In the genomic region with DNA sequence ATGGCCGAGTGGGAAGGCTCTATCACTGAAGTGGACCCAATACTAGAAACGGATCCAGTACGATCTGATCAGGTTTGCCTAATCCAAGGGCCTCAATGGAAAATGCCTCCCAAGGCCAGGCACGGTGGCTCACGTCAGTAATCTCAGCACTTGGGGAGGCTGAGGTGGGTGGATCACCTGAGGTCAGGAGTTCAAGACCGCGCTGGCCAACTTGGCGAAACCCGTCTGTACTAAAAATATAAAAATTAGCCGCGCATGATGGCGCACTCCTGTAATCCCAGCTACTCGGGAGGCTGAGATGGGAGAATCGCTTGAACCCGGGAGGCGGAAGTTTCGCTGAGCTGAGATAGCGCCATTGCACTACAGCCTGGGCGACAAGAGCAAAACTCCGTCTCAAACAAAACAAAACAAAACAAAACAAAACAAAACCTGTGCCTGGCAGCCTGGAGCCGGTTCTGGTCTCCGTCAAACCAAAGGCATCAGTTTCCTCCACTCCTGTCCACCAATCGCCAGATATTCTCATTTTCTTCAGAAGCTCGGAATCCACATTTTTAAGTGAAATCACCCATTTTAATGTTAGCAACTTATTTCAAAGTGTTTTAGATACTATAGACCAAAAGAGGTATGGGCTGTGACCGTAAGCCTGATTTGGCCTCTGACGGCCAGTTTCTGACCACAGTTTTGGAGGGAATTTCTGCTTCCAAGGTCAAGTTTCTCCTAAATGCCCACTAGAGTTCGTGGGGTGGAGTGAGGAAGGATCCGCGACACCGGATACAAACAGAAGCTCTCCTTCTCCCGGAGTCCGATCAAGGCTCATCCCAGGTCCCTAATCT, we compare ENCODE assay signal across 8 cellular contexts. TPM values are rescaled to one million over a fixed set of nuclear protein-coding genes. Genes with fewer than 3 reads are reported as not detected.
A peak's percentile ranks its signal among the peaks of the same experiment; 100 is the strongest.
DNase-seq lines count a peak whose midpoint lies in the region; ATAC-seq and TF ChIP-seq lines count a peak whose summit lies in the region.

No MANE protein-coding gene starts in this region.

- H3K9me3 Mint-ChIP-seq in endothelial cell (ENCODE audit: unreplicated experiment), result no peaks in the 10 kb centered on the region

- peaks cover 16% of the 10 kb centered on the region for H3K4me1 Mint-ChIP-seq in endothelial cell (ENCODE audit: unreplicated experiment)

- intact Hi-C loops in OCI-LY7 (cut with micrococcal nuclease; ENCODE audit: unreplicated experiment), result no loop called here

- no peaks in the 10 kb centered on the region for H3K9me3 ChIP-seq in OCI-LY7 (ENCODE audit: low read length)
- H3K9me3 ChIP-seq in osteoblast (ENCODE audit: low read depth, low read length), result no peaks in the 10 kb centered on the region

- H3K27me3 Mint-ChIP-seq in endothelial cell (ENCODE audit: unreplicated experiment), result peaks cover 21% of the 10 kb centered on the region

- H3K4me3 ChIP-seq in OCI-LY7 (ENCODE audit: low read depth, low read length, poor library complexity, severe bottlenecking), result peak overlapping the region; percentile 66
- peak overlapping the region; percentile 87 for H3K4me3 ChIP-seq in osteoblast (ENCODE audit: insufficient read depth, low read length)

- H3K36me3 ChIP-seq in OCI-LY7 (ENCODE audit: insufficient read depth, low read length) (no peaks in the 10 kb centered on the region), osteoblast (ENCODE audit: insufficient read depth, low read length) (peaks cover 13% of the 10 kb centered on the region)

- peak overlapping the region; percentile 94 for H2AFZ ChIP-seq in OCI-LY7 (ENCODE audit: low read length)
- H2AFZ ChIP-seq in osteoblast (ENCODE audit: low read length), result peak overlapping the region; percentile 85

- H4K20me1 ChIP-seq in OCI-LY7 (ENCODE audit: insufficient read depth, low read length) (no peaks in the 10 kb centered on the region), osteoblast (ENCODE audit: insufficient read depth, low read length) (peaks cover 4% of the 10 kb centered on the region)

- H3K4me2 ChIP-seq in OCI-LY7 (ENCODE audit: low read length), result peak overlapping the region; percentile 81
- H3K4me2 ChIP-seq in osteoblast (ENCODE audit: insufficient read depth, low read length), result peak overlapping the region; percentile 97

- H3K79me2 ChIP-seq in OCI-LY7 (ENCODE audit: insufficient read depth, low read depth, low read length) (no peaks in the 10 kb centered on the region), osteoblast (ENCODE audit: insufficient read depth, low read length) (peaks cover 55% of the 10 kb centered on the region)

- CTCF ChIA-PET in OCI-LY7 (lab: Charles Lee; ENCODE audit: unreplicated experiment), result interaction anchor here (0.5 to 1.3 kb wide), 2 partner anchors 37 to 306 kb away, joined by 3 read pairs; no protein-coding TSS in a partner anchor

- no peak for ATAC-seq in HG03135 (IDR thresholded peaks at IDR 0.05; ENCODE audit: unreplicated experiment)
- no peak for ATAC-seq in GM18511 (IDR thresholded peaks at IDR 0.05; ENCODE audit: unreplicated experiment)

- H3K36me3 Mint-ChIP-seq in endothelial cell (ENCODE audit: low read depth, unreplicated experiment), result peaks cover 3% of the 10 kb centered on the region

- DNase-seq in COLO668 (lab: John Stamatoyannopoulos, UW; ENCODE audit: unreplicated experiment), result peak; percentile 7
- no peak for DNase-seq in OCI-LY7 (ENCODE audit: low spot score)
- DNase-seq in endothelial cell (ENCODE audit: low spot score), result no peak
- DNase-seq in osteoblast (ENCODE audit: insufficient read length, low spot score, missing footprints), result no peak
- no peak for DNase-seq in NCI-H1048 (lab: John Stamatoyannopoulos, UW)
- DNase-seq in occipital lobe (lab: John Stamatoyannopoulos, UW), result no peak

- TF ChIP-seq CTCF in OCI-LY7 (conservative IDR thresholded peaks at IDR 0.05; ENCODE audit: low read length) (no peak), endothelial cell (IDR thresholded peaks at IDR 0.05; ENCODE audit: unreplicated experiment) (no peak), osteoblast (IDR thresholded peaks at IDR 0.05; ENCODE audit: extremely low read depth, low read depth, low read length) (no peak)

- H3K9me2 ChIP-seq in OCI-LY7 (ENCODE audit: insufficient read depth, low read length), result no peaks in the 10 kb centered on the region

- TSS peak; percentile 93 for BruUV-seq in OCI-LY7 (replicated peaks; lab: Mats Ljungman, UMichigan)

- peak overlapping the region; percentile 59 for H3K27ac ChIP-seq in OCI-LY7 (ENCODE audit: low read depth, low read length, poor library complexity, severe bottlenecking)
- peak overlapping the region; percentile 81 for H3K27ac ChIP-seq in osteoblast (ENCODE audit: low read depth, low read length)

- H3K27ac Mint-ChIP-seq in endothelial cell (ENCODE audit: unreplicated experiment), result peak overlapping the region; percentile 99

- POLR2A ChIA-PET in OCI-LY7 (lab: Charles Lee), result interaction anchor here (0.6 to 4.2 kb wide), 8 partner anchors 15 to 99 kb away, joined by 3 to 24 read pairs (median 3); a partner anchor contains a TSS

- H3K4me1 ChIP-seq in OCI-LY7 (ENCODE audit: insufficient read depth, low read length, poor library complexity, severe bottlenecking) (peaks cover 32% of the 10 kb centered on the region), osteoblast (ENCODE audit: insufficient read depth, low read length) (peaks cover 31% of the 10 kb centered on the region)

- peak overlapping the region; percentile 93 for H3K4me3 Mint-ChIP-seq in endothelial cell (ENCODE audit: unreplicated experiment)

- H3K27me3 ChIP-seq in osteoblast (ENCODE audit: insufficient read depth, low read length), result no peaks in the 10 kb centered on the region

RNA-seq across cellular contexts. Expression of a gene that starts 0.7 kb away (rescaled TPM):
- total RNA-seq in OCI-LY7 (2014; rRNA removed; shearing (Covaris generic)), result 3.2 and 3.6 TPM in 2 replicates
- total RNA-seq in OCI-LY7 (2022), result 4.1 TPM in 2 replicates
- total RNA-seq in endothelial cell (ENCODE audit: unreplicated experiment), result 29.1 TPM
- total RNA-seq in osteoblast, result 327 TPM in 2 replicates
- 8.4 TPM for total RNA-seq in occipital lobe

RNA-seq across cellular contexts. Expression of a gene that starts 29.0 kb away (rescaled TPM):
- 29.3 and 36.9 TPM in 2 replicates for total RNA-seq in OCI-LY7 (2014; rRNA removed; shearing (Covaris generic))
- total RNA-seq in OCI-LY7 (2022) (62.2 and 68.7 TPM in 2 replicates), endothelial cell (ENCODE audit: unreplicated experiment) (46.8 TPM), osteoblast (35.5 and 36.2 TPM in 2 replicates), occipital lobe (11.1 TPM)

RNA-seq across cellular contexts. Expression of a gene that starts 36.4 kb away (rescaled TPM):
- 20.8 and 30.3 TPM in 2 replicates for total RNA-seq in OCI-LY7 (2014; rRNA removed; shearing (Covaris generic))
- 43.4 and 45.6 TPM in 2 replicates for total RNA-seq in OCI-LY7 (2022)
- total RNA-seq in endothelial cell (ENCODE audit: unreplicated experiment), result 35.3 TPM
- total RNA-seq in osteoblast, result 43.3 and 46.7 TPM in 2 replicates
- total RNA-seq in occipital lobe, result 15.9 TPM

Comparison
In these comparisons a context has a peak if more than half of its experiments do, and no peak if none do; other contexts are left out.
1. RNA of a gene that starts 0.7 kb away (total RNA-seq): 327 TPM in osteoblast; 29.1 TPM in endothelial cell (single experiment), 8.4 TPM in occipital lobe (single experiment) and 3.2 to 4.1 TPM in OCI-LY7; every median in the first group is over 10 times any median in the second.